11 cellular contexts compared by ENCODE assay signal in the genomic region with DNA sequence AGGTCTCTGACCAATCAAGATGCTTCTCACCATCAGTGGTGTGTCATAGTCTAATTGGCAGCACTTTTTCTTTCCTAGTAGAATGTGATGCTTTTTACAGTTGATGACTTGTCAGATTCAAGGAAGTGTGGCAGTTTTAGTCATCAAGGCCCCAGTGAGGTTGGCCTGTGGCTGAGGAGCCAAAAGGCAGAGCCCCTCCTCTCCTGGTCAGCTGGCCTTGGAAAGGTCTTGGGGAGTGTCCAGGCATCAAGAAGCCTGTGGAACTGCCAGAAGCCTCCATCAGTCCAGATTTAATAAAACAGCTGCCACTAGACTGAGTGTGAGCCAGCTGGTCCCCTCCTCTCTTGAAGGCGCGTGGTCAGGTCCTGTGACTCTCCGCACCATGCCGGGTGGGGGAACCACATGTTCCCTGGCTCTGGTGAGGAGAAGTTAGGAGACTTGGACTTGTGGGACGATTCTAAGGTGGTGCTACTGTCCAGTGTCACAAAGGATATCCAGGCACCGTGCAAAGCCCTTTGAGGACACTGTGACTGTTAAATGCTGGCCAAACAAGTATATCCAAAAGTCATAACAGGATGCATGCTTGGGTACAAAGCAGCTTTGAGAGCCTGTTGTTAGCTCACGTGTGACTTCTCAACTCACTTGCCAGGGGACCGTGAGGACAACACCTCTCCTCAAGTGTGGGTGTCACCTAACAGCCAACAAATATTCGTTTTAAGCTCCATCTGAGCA. TPM values are rescaled to one million over a fixed set of nuclear protein-coding genes. Genes with fewer than 3 reads are reported as not detected.
A peak's percentile ranks its signal among the peaks of the same experiment; 100 is the strongest.
DNase-seq lines count a peak whose midpoint lies in the region; ATAC-seq, FAIRE-seq and TF ChIP-seq lines count a peak whose summit lies in the region.
"Had no signal": no experiment of that assay in that cellular context is flagged by ENCODE, and none has a peak within 500 bp of the region (broad histone marks: within the 10 kb centered on the region; RNA-seq: fewer than 3 reads in every experiment).

No MANE protein-coding gene starts in this region.

- H3K36me3 ChIP-seq in Peyer's patch, result no peaks in the 10 kb centered on the region

- no peaks in the 10 kb centered on the region for H3K9me3 Mint-ChIP-seq in natural killer cell treated with Interleukin-12 subunit alpha and Interleukin-12 subunit beta and Interleukin-15 and Interleukin-18, amount 100 ng/mL, for 72 hours
- H3K9me3 Mint-ChIP-seq: dendritic cell treated with granulocyte-macrophage colony-stimulating factor and Interleukin-4, amounts not matched to agents 40 ng/mL and 50 ng/mL, for 4 days had no signal

- FAIRE-seq in HTR-8/SVneo (lab: Jason Lieb, UNC), result no peak

- no peaks in the 10 kb centered on the region for H3K27me3 ChIP-seq in Peyer's patch

- ATAC-seq in natural killer cell treated with Interleukin-12 subunit alpha and Interleukin-12 subunit beta and Interleukin-15 and Interleukin-18, amount 100 ng/mL, for 72 hours, result peak; percentile 37 to 66
- ATAC-seq in activated CD4-positive, CD25-positive, alpha-beta regulatory T cell treated with anti-CD3 and anti-CD28 coated beads, Interleukin-2, amount 50 U/mL, for 24 hours, result no peak
- ATAC-seq in HG02623 (IDR thresholded peaks at IDR 0.05; ENCODE audit: unreplicated experiment), result no peak
- ATAC-seq: T-helper 17 cell had no signal

- peaks cover 5 to 6% of the 10 kb centered on the region in 2 donors for H3K4me1 Mint-ChIP-seq in natural killer cell treated with Interleukin-12 subunit alpha and Interleukin-12 subunit beta and Interleukin-15 and Interleukin-18, amount 100 ng/mL, for 72 hours (ENCODE audit: low read depth in 2 of 2)

- H3K4me1 ChIP-seq in Peyer's patch, result peaks cover 0 to 5% (median 0%) of the 10 kb centered on the region in 4 donors

- TF ChIP-seq POLR2A in Peyer's patch (IDR thresholded peaks at IDR 0.05), result no peak

- no peaks in the 10 kb centered on the region for H3K36me3 Mint-ChIP-seq in natural killer cell treated with Interleukin-12 subunit alpha and Interleukin-12 subunit beta and Interleukin-15 and Interleukin-18, amount 100 ng/mL, for 72 hours

- H3K4me3 Mint-ChIP-seq in natural killer cell treated with Interleukin-12 subunit alpha and Interleukin-12 subunit beta and Interleukin-15 and Interleukin-18, amount 100 ng/mL, for 72 hours, result no peak overlapping the region
- H3K4me3 Mint-ChIP-seq: dendritic cell treated with granulocyte-macrophage colony-stimulating factor and Interleukin-4, amounts not matched to agents 40 ng/mL and 50 ng/mL, for 4 days; T-helper 17 cell had no signal

- H3K27ac Mint-ChIP-seq in natural killer cell treated with Interleukin-12 subunit alpha and Interleukin-12 subunit beta and Interleukin-15 and Interleukin-18, amount 100 ng/mL, for 72 hours, result no peak overlapping the region
- H3K27ac Mint-ChIP-seq: dendritic cell treated with granulocyte-macrophage colony-stimulating factor and Interleukin-4, amounts not matched to agents 40 ng/mL and 50 ng/mL, for 4 days; T-helper 17 cell had no signal

- peak overlapping the region; percentile 11 to 28 (median 28) for H3K27ac ChIP-seq in Peyer's patch

- H3K4me3 ChIP-seq in Peyer's patch (no peak overlapping the region), fibroblast of mammary gland (ENCODE audit: control insufficient read depth, low read depth, low read length) (no peak overlapping the region)

- H3K9me3 ChIP-seq in Peyer's patch, result no peaks in the 10 kb centered on the region

- TF ChIP-seq CTCF in Peyer's patch (IDR thresholded peaks at IDR 0.05) (no peak), fibroblast of mammary gland (conservative IDR thresholded peaks at IDR 0.05; ENCODE audit: control insufficient read depth, insufficient read depth, low read depth, low read length) (no peak)

- peaks cover 0 to 21% of the 10 kb centered on the region in 2 donors for H3K27me3 Mint-ChIP-seq in natural killer cell treated with Interleukin-12 subunit alpha and Interleukin-12 subunit beta and Interleukin-15 and Interleukin-18, amount 100 ng/mL, for 72 hours

- peak; percentile 62 for DNase-seq in AG08396 (ENCODE audit: low spot score)
- peak in 1 of 3 donors; percentile 55 for DNase-seq in Peyer's patch
- peak; percentile 69 for DNase-seq in fibroblast of mammary gland (ENCODE audit: low read depth)
- DNase-seq in natural killer cell treated with Interleukin-12 subunit alpha and Interleukin-12 subunit beta and Interleukin-15 and Interleukin-18, amount 100 ng/mL, for 72 hours (ENCODE audit: low spot score), result no peak
- DNase-seq in T1000 (lab: John Stamatoyannopoulos, UW), result no peak
- no peak for DNase-seq in HTR-8/SVneo (ENCODE audit: insufficient read length, low spot score)
- DNase-seq: NCI-H526 treated with DMSO at 0.1 percent for 48 hours, T-helper 17 cell had no signal

RNA-seq across cellular contexts. Expression of a gene that starts 6.1 kb away (rescaled TPM):
- total RNA-seq in Peyer's patch, result 10 to 100 TPM in 3 of 4 donors, 1 to 10 TPM in 1; 2.8 to 14.0 (median 11.3) TPM
- not detected for total RNA-seq in natural killer cell treated with Interleukin-12 subunit alpha and Interleukin-12 subunit beta and Interleukin-15 and Interleukin-18, amount 100 ng/mL, for 72 hours

Comparison
In these comparisons a context has a peak if more than half of its experiments do, and no peak if none do; other contexts are left out.
1. DNase-seq: peak in AG08396 (single experiment) and fibroblast of mammary gland (single experiment); none in natural killer cell treated with Interleukin-12 subunit alpha and Interleukin-12 subunit beta and Interleukin-15 and Interleukin-18, amount 100 ng/mL, for 72 hours (single experiment), T1000 (single experiment) and HTR-8/SVneo (single experiment).
2. ATAC-seq: peak in natural killer cell treated with Interleukin-12 subunit alpha and Interleukin-12 subunit beta and Interleukin-15 and Interleukin-18, amount 100 ng/mL, for 72 hours (2 of 2); none in activated CD4-positive, CD25-positive, alpha-beta regulatory T cell treated with anti-CD3 and anti-CD28 coated beads, Interleukin-2, amount 50 U/mL, for 24 hours (0 of 2) and HG02623 (single experiment).